In the genomic region with DNA sequence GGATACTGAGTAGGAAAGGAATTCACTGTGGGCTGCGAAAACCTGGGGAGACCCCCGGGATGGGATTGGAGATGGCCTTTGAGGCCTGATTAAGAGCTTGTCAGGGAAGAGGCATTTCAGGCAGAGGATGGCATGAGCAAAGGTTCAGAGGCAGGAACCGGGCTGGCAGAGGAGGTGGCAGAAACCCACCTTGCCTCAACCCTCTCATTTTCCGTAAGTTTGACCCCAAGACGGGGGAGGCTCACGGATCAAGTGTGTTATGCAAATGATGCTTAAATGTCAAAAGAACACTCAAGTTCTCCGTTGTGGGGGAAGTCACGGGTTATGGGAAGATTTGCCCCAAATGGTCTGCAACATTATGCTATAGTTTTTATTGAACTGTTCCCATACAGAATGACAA, we compare ENCODE assay signal across 23 cellular contexts.
DNase-seq lines count a peak whose midpoint lies in the region; ATAC-seq, FAIRE-seq and TF ChIP-seq lines count a peak whose summit lies in the region.
"Had no signal": no experiment of that assay in that cellular context is flagged by ENCODE, and none has a peak within 500 bp of the region (broad histone marks: within the 10 kb centered on the region; RNA-seq: fewer than 3 reads in every experiment).

No MANE protein-coding gene starts in this region.

- H3K9ac ChIP-seq in neuronal stem cell (ENCODE audit: low read depth, low read length, poor library complexity): no peak overlapping the region
- H3K9ac ChIP-seq: GM23248 had no signal

- no peak for FAIRE-seq in GM12891 (lab: Jason Lieb, UNC)
- FAIRE-seq: A549, GM12892, H1 had no signal

- TF ChIP-seq POLR2A in GM12891 (IDR thresholded peaks at IDR 0.05; ENCODE audit: low read depth, low read length): no peak

- H2BK5ac ChIP-seq in neuronal stem cell (ENCODE audit: low read length): no peak overlapping the region

- WGBS in neuronal stem cell (ENCODE audit: extremely low coverage in 2 of 2, insufficient read length in 2 of 2, insufficient replicate concordance in 1 of 2), 2 donors: no CpG with 5 or more reads among the region's 8 CpGs

- H3K4me3 ChIP-seq in neuronal stem cell (ENCODE audit: low read length in 2 of 2): no peak overlapping the region
- H3K4me3 ChIP-seq: A549, GM23248 had no signal

- no peak overlapping the region for H2AFZ ChIP-seq in neuronal stem cell (ENCODE audit: low read length)
- H2AFZ ChIP-seq: GM23248 had no signal

- peaks cover 27 to 29% of the 10 kb centered on the region in 2 donors for H3K4me1 ChIP-seq in neuronal stem cell (ENCODE audit: control insufficient read depth in 2 of 2, insufficient read depth in 1 of 2, low read depth in 1 of 2, low read length in 2 of 2)
- H3K4me1 ChIP-seq: A549 had no signal

- H3K79me1 ChIP-seq in neuronal stem cell (ENCODE audit: low read depth, low read length): no peaks in the 10 kb centered on the region

- peak overlapping the region; percentile 34 for H2AK5ac ChIP-seq in neuronal stem cell (ENCODE audit: low read depth, low read length)

- H3K27ac Mint-ChIP-seq in stimulated activated naive CD8-positive, alpha-beta T cell treated with anti-CD3 and anti-CD28 coated beads, Interleukin-15, amount 100 ng/mL, for 72 hours: peak overlapping the region in 1 of 2 donors; percentile 39
- H3K27ac Mint-ChIP-seq: CD4-positive, alpha-beta memory T cell had no signal

- no peak overlapping the region for H4K91ac ChIP-seq in neuronal stem cell (ENCODE audit: low read depth, low read length, poor library complexity)

- H3K27me3 ChIP-seq in neuronal stem cell (ENCODE audit: control insufficient read depth in 3 of 3, insufficient read depth in 3 of 3, low read depth in 1 of 3, low read length in 3 of 3): peaks cover 0 to 14% (median 0%) of the 10 kb centered on the region in 3 experiments

- H4K8ac ChIP-seq in neuronal stem cell (ENCODE audit: low read depth, low read length): no peak overlapping the region

- H3K4me1 Mint-ChIP-seq in stimulated activated naive CD8-positive, alpha-beta T cell treated with anti-CD3 and anti-CD28 coated beads, Interleukin-15, amount 100 ng/mL, for 72 hours: peaks cover 6% of the 10 kb centered on the region
- H3K4me1 Mint-ChIP-seq: CD4-positive, alpha-beta memory T cell had no signal

- H2BK120ac ChIP-seq in neuronal stem cell (ENCODE audit: low read depth, low read length): no peak overlapping the region

- DNase-seq in stimulated activated naive CD8-positive, alpha-beta T cell treated with anti-CD3 and anti-CD28 coated beads, Interleukin-15, Interleukin-2, amounts not matched to agents 100 U/mL and 50 U/mL, for 24 hours: peak; percentile 16
- DNase-seq in stimulated activated naive CD8-positive, alpha-beta T cell treated with anti-CD3 and anti-CD28 coated beads, Interleukin-15, amount 100 ng/mL, for 72 hours: no peak
- DNase-seq in islet precursor cell (peak; percentile 22), neuronal stem cell (ENCODE audit: low spot score) (no peak), GM12891 (ENCODE audit: insufficient read length, low spot score) (no peak)
- DNase-seq: 8988T; ACHN; AML-193; C1 segment of cervical spinal cord; Calu3; CD4-positive, alpha-beta memory T cell; COR-L47; DMS53; DMS79 treated with DMSO at 0.1 percent for 48 hours; GF-D8; GM23248; H7 had no signal

- ATAC-seq in stimulated activated naive CD8-positive, alpha-beta T cell treated with anti-CD3 and anti-CD28 coated beads, Interleukin-15, Interleukin-2, amounts not matched to agents 100 U/mL and 50 U/mL, for 24 hours: no peak
- ATAC-seq in stimulated activated naive CD8-positive, alpha-beta T cell treated with anti-CD3 and anti-CD28 coated beads, Interleukin-15, amount 100 ng/mL, for 72 hours: no peak
- no peak for ATAC-seq in HG03565 (IDR thresholded peaks at IDR 0.05; ENCODE audit: unreplicated experiment)
- no peak for ATAC-seq in HG03095 (IDR thresholded peaks at IDR 0.05; ENCODE audit: unreplicated experiment)
- ATAC-seq: A549, HCT116 had no signal

- no peaks in the 10 kb centered on the region for H3K9me3 Mint-ChIP-seq in stimulated activated naive CD8-positive, alpha-beta T cell treated with anti-CD3 and anti-CD28 coated beads, Interleukin-15, amount 100 ng/mL, for 72 hours

- H3K14ac ChIP-seq in neuronal stem cell (ENCODE audit: low read length): no peak overlapping the region

- no peak overlapping the region for H3K27ac ChIP-seq in neuronal stem cell (replicated peaks; ENCODE audit: low read length)
- H3K27ac ChIP-seq: A549, GM23248 had no signal

- H3K36me3 ChIP-seq in neuronal stem cell (replicated peaks in 1 of 2; ENCODE audit: control insufficient read depth in 2 of 2, insufficient read depth in 2 of 2, low read length in 2 of 2): no peaks in the 10 kb centered on the region

- no peak overlapping the region for H2BK15ac ChIP-seq in neuronal stem cell (ENCODE audit: low read length)

- no peak overlapping the region for H3K23ac ChIP-seq in neuronal stem cell (ENCODE audit: low read depth, low read length, poor library complexity)

- H3K4me3 Mint-ChIP-seq in stimulated activated naive CD8-positive, alpha-beta T cell treated with anti-CD3 and anti-CD28 coated beads, Interleukin-15, amount 100 ng/mL, for 72 hours: no peak overlapping the region
- H3K4me3 Mint-ChIP-seq: CD4-positive, alpha-beta memory T cell had no signal

- no peak overlapping the region for H3K4me2 ChIP-seq in neuronal stem cell (ENCODE audit: insufficient read depth, low read length, poor library complexity, severe bottlenecking)
- H3K4me2 ChIP-seq: A549 had no signal

- H3K9me3 ChIP-seq in neuronal stem cell (replicated peaks in 1 of 2; ENCODE audit: control insufficient read depth in 2 of 2, insufficient read depth in 1 of 2, low read depth in 1 of 2, low read length in 2 of 2): no peaks in the 10 kb centered on the region
- H3K9me3 ChIP-seq: A549 had no signal

- H2BK12ac ChIP-seq in neuronal stem cell (ENCODE audit: low read length): no peak overlapping the region

- H3K4ac ChIP-seq in neuronal stem cell (ENCODE audit: low read length): no peak overlapping the region

- peak overlapping the region; percentile 35 for H3K18ac ChIP-seq in neuronal stem cell (ENCODE audit: low read length)

- no peaks in the 10 kb centered on the region for H3K27me3 Mint-ChIP-seq in stimulated activated naive CD8-positive, alpha-beta T cell treated with anti-CD3 and anti-CD28 coated beads, Interleukin-15, amount 100 ng/mL, for 72 hours

TF ChIP-seq in GM12891, 5 proteins besides CTCF, POLR2A, EP300 and RAD21:
- TF ChIP-seq POLR2AphosphoS5 (IDR thresholded peaks at IDR 0.05; ENCODE audit: low read depth, low read length) (no peak), PAX5 (IDR thresholded peaks at IDR 0.05; ENCODE audit: insufficient read depth, low read length, severe bottlenecking) (no peak), POU2F2 (IDR thresholded peaks at IDR 0.05; ENCODE audit: low read depth, low read length) (no peak), SPI1 (IDR thresholded peaks at IDR 0.05; ENCODE audit: low read depth, low read length) (no peak)

Comparison
In these comparisons a context has a peak if more than half of its experiments do, and no peak if none do; other contexts are left out.
1. DNase-seq: peak in stimulated activated naive CD8-positive, alpha-beta T cell treated with anti-CD3 and anti-CD28 coated beads, Interleukin-15, Interleukin-2, amounts not matched to agents 100 U/mL and 50 U/mL, for 24 hours (single experiment) and islet precursor cell (single experiment); none in stimulated activated naive CD8-positive, alpha-beta T cell treated with anti-CD3 and anti-CD28 coated beads, Interleukin-15, amount 100 ng/mL, for 72 hours (0 of 2), neuronal stem cell (single experiment) and GM12891 (single experiment).